Comparison of ENCODE assay signal across 29 cellular contexts in the genomic region with DNA sequence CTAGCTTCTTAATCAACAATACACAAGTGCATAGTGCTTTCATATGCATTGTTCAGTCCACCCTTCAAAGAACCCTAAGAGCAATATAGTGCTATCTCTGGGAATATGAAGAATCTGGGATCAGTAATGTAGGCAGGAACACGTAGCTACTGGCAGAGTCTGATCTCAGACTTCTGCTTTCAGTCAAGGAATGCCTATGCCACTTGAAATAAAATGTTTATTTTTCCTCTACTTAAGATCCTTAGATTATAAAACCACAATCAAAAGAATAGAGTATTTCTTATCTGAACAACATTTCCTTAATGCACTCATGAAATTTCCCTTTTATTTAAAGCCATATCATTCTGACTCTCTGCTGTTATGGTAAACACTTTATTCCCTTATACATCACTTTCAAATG.
"Had no signal": no experiment of that assay in that cellular context is flagged by ENCODE, and none has a peak within 500 bp of the region (broad histone marks: within the 10 kb centered on the region; RNA-seq: fewer than 3 reads in every experiment).

No MANE protein-coding gene starts in this region.

- H3K36me3 ChIP-seq: adrenal gland, colonic mucosa, esophagus squamous epithelium, gastroesophageal sphincter, heart right ventricle, WERI-Rb-1 had no signal

- DNase-seq: activated B cell treated with CpG ODN at 0.5 μM for 24 hours; activated CD4-positive, alpha-beta T cell treated with anti-CD3 and anti-CD28 coated beads for 48 hours; activated CD4-positive, alpha-beta T cell treated with anti-CD3 and anti-CD28 coated beads, Interleukin-2, amount 50 U/mL, for 1 hour; activated CD4-positive, alpha-beta T cell treated with anti-CD3 and anti-CD28 coated beads, Interleukin-2, amount 50 U/mL, for 48 hours; activated CD8-positive, alpha-beta memory T cell treated with anti-CD3 and anti-CD28 coated beads, Interleukin-2, amount 10 ng/mL, durations not matched to agents 7 days and 5 days; activated CD8-positive, alpha-beta memory T cell treated with anti-CD3 and anti-CD28 coated beads, Interleukin-2, amount 50 U/mL, for 4 hours; activated CD8-positive, alpha-beta T cell treated with anti-CD3 and anti-CD28 coated beads, Interleukin-2, amount 10 ng/mL, durations not matched to agents 7 days and 5 days; activated effector memory CD4-positive, alpha-beta T cell treated with anti-CD3 and anti-CD28 coated beads, Interleukin-2, amount 50 U/mL, for 16 hours; activated naive CD4-positive, alpha-beta T cell treated with anti-CD3 and anti-CD28 coated beads for 36 hours; activated naive CD8-positive, alpha-beta T cell treated with anti-CD3 and anti-CD28 coated beads for 36 hours; activated naive CD8-positive, alpha-beta T cell treated with anti-CD3 and anti-CD28 coated beads, Interleukin-2, amount 50 U/mL, for 24 hours; activated T-cell treated with anti-CD3 and anti-CD28 coated beads, Interleukin-2, amount 50 U/mL, for 1 hour; activated T-cell treated with anti-CD3 and anti-CD28 coated beads, Interleukin-2, amount 50 U/mL, for 48 hours; adrenal gland; amygdala; aorta; body of pancreas; central memory CD4-positive, alpha-beta T cell; cerebellar nuclear complex; colonic mucosa; effector CD8-positive, alpha-beta T cell; esophagus squamous epithelium; foreskin melanocyte; heart right ventricle; T-helper 17 cell; T1000; WERI-Rb-1 had no signal

- H3K4me1 ChIP-seq: adrenal gland, body of pancreas, colonic mucosa, esophagus squamous epithelium, gastroesophageal sphincter, heart right ventricle had no signal

- H3K27me3 ChIP-seq: adrenal gland, body of pancreas, colonic mucosa, esophagus squamous epithelium, gastroesophageal sphincter, heart right ventricle had no signal

- H3K4me3 ChIP-seq: adrenal gland, body of pancreas, colonic mucosa, esophagus squamous epithelium, gastroesophageal sphincter, heart right ventricle had no signal

- H3K9me3 ChIP-seq: adrenal gland, body of pancreas, colonic mucosa, esophagus squamous epithelium, gastroesophageal sphincter, heart right ventricle had no signal

- H3K27ac ChIP-seq: adrenal gland, body of pancreas, colonic mucosa, epithelial cell of prostate, esophagus squamous epithelium, gastroesophageal sphincter, heart right ventricle, WERI-Rb-1 had no signal
